Comparison of ENCODE assay signal across 10 cellular contexts in genomic region chr6:12324096-12324495, GRCh38. TPM values are rescaled to one million over a fixed set of nuclear protein-coding genes. Genes with fewer than 3 reads are reported as not detected.
DNase-seq lines count a peak whose midpoint lies in the region; ATAC-seq and TF ChIP-seq lines count a peak whose summit lies in the region.
"Had no signal": no experiment of that assay in that cellular context is flagged by ENCODE, and none has a peak within 500 bp of the region (broad histone marks: within the 10 kb centered on the region; RNA-seq: fewer than 3 reads in every experiment).

No MANE protein-coding gene starts in this region.

- no TSS peak for BruUV-seq in OCI-LY7 (replicated peaks; lab: Mats Ljungman, UMichigan)

- TF ChIP-seq POLR2A in gastrocnemius medialis (IDR thresholded peaks at IDR 0.05), result no peak

- H3K36me3 ChIP-seq in RWPE2 (ENCODE audit: low read depth) (no peaks in the 10 kb centered on the region), skeletal muscle satellite cell (ENCODE audit: insufficient read depth, low read length) (no peaks in the 10 kb centered on the region), OCI-LY7 (ENCODE audit: insufficient read depth, low read length) (no peaks in the 10 kb centered on the region), gastrocnemius medialis (no peaks in the 10 kb centered on the region)

- H3K4me2 ChIP-seq in skeletal muscle satellite cell (ENCODE audit: low read length) (peak overlapping the region; percentile 32), OCI-LY7 (ENCODE audit: low read length) (no peak overlapping the region)

- H4K20me1 ChIP-seq in OCI-LY7 (ENCODE audit: insufficient read depth, low read length), result no peaks in the 10 kb centered on the region

- no peak for TF ChIP-seq CTCF in RWPE2 (IDR thresholded peaks at IDR 0.05; ENCODE audit: poor library complexity, severe bottlenecking)
- no peak for TF ChIP-seq CTCF in fibroblast of mammary gland (conservative IDR thresholded peaks at IDR 0.05; ENCODE audit: control insufficient read depth, insufficient read depth, low read depth, low read length)
- TF ChIP-seq CTCF in OCI-LY7 (conservative IDR thresholded peaks at IDR 0.05; ENCODE audit: low read length), result no peak
- TF ChIP-seq CTCF in gastrocnemius medialis (IDR thresholded peaks at IDR 0.05 in 4 of 5, conservative IDR thresholded peaks at IDR 0.05 in 1 of 5), result no peak

- H3K4me3 ChIP-seq in RWPE2 (ENCODE audit: severe bottlenecking) (no peak overlapping the region), fibroblast of mammary gland (ENCODE audit: control insufficient read depth, low read depth, low read length) (no peak overlapping the region), skeletal muscle satellite cell (ENCODE audit: low read length) (no peak overlapping the region), OCI-LY7 (ENCODE audit: low read depth, low read length, poor library complexity, severe bottlenecking) (no peak overlapping the region), gastrocnemius medialis (no peak overlapping the region)

- peak overlapping the region; percentile 36 for H3K9ac ChIP-seq in skeletal muscle satellite cell (ENCODE audit: low read depth, low read length)

- H2AFZ ChIP-seq in OCI-LY7 (ENCODE audit: low read length), result no peak overlapping the region

- CTCF ChIA-PET in OCI-LY7 (lab: Charles Lee; ENCODE audit: unreplicated experiment), result no interaction called here

- no peaks in the 10 kb centered on the region for H3K9me2 ChIP-seq in OCI-LY7 (ENCODE audit: insufficient read depth, low read length)

- H3K27me3 ChIP-seq in RWPE2 (ENCODE audit: insufficient read depth, poor library complexity, severe bottlenecking), result no peaks in the 10 kb centered on the region
- H3K27me3 ChIP-seq in skeletal muscle satellite cell (ENCODE audit: control insufficient read depth, insufficient read depth, low read length), result no peaks in the 10 kb centered on the region
- H3K27me3 ChIP-seq in gastrocnemius medialis, result no peaks in the 10 kb centered on the region

- H3K9me3 ChIP-seq in RWPE2 (ENCODE audit: severe bottlenecking) (no peaks in the 10 kb centered on the region), skeletal muscle satellite cell (replicated peaks; ENCODE audit: low read length) (no peaks in the 10 kb centered on the region), OCI-LY7 (ENCODE audit: low read length) (no peaks in the 10 kb centered on the region), gastrocnemius medialis (no peaks in the 10 kb centered on the region)

- peak overlapping the region; percentile 99 for H3K27ac ChIP-seq in RWPE2 (ENCODE audit: poor library complexity, severe bottlenecking)
- H3K27ac ChIP-seq in OCI-LY7 (ENCODE audit: low read depth, low read length, poor library complexity, severe bottlenecking), result no peak overlapping the region
- H3K27ac ChIP-seq in gastrocnemius medialis, result no peak overlapping the region

- no peaks in the 10 kb centered on the region for H3K79me2 ChIP-seq in OCI-LY7 (ENCODE audit: insufficient read depth, low read depth, low read length)

- ATAC-seq in RWPE2 (ENCODE audit: low read depth) (peak; percentile 90), gastrocnemius medialis (no peak)

- POLR2A ChIA-PET in OCI-LY7 (lab: Charles Lee), result interaction anchor here (0.7 kb wide), 1 partner anchor 1116 kb away, joined by 5 read pairs; no protein-coding TSS in a partner anchor

- intact Hi-C loops in OCI-LY7 (cut with micrococcal nuclease; ENCODE audit: unreplicated experiment) (no loop called here), gastrocnemius medialis (cut with DNase I; ENCODE audit: low total_unique reads) (no loop called here)

- DNase-seq in HCEC 1CT (peak; percentile 79), RWPE2 (ENCODE audit: low spot score) (peak; percentile 78), fibroblast of mammary gland (ENCODE audit: low read depth) (peak; percentile 35), OCI-LY7 (ENCODE audit: low spot score) (no peak), COR-L47 (lab: John Stamatoyannopoulos, UW) (no peak), gastrocnemius medialis (no peak), NOMO-1 (lab: John Stamatoyannopoulos, UW; ENCODE audit: unreplicated experiment in 2 of 2) (no peak)
- DNase-seq: activated CD4-positive, alpha-beta memory T cell treated with anti-CD3 and anti-CD28 coated beads for 36 hours; stimulated activated CD4-positive, alpha-beta T cell treated with anti-CD3 and anti-CD28 coated beads, Interleukin-15, amount 100 ng/mL, for 24 hours had no signal

- H3K4me1 ChIP-seq in RWPE2 (ENCODE audit: insufficient read depth, poor library complexity, severe bottlenecking) (peaks cover 44% of the 10 kb centered on the region), skeletal muscle satellite cell (ENCODE audit: control insufficient read depth, insufficient read depth, low read length) (peaks cover 16% of the 10 kb centered on the region), OCI-LY7 (ENCODE audit: insufficient read depth, low read length, poor library complexity, severe bottlenecking) (no peaks in the 10 kb centered on the region), gastrocnemius medialis (no peaks in the 10 kb centered on the region)

- in situ Hi-C loops in gastrocnemius medialis (cut with MboI; ENCODE audit: low sequenced_read_pairs in 4 of 4), result loop anchor here in 1 of 4 donors (25.0 kb wide), 1 partner anchor 288 kb away; no protein-coding TSS in a partner anchor

RNA-seq across cellular contexts. Expression of gene EDN1, which starts 33.9 kb away (rescaled TPM):
- 0.22 TPM in 1 of 2 replicates, not detected in the other for total RNA-seq in skeletal muscle satellite cell (2012; rRNA removed)
- not detected in 2 replicates for total RNA-seq in OCI-LY7 (2014; rRNA removed; shearing (Covaris generic))
- not detected in 2 replicates for total RNA-seq in OCI-LY7 (2022)
- total RNA-seq in gastrocnemius medialis, result 10 to 100 TPM in 1 of 4 donors, 1 to 10 TPM in 3; 7.4 to 12.0 (median 9.3) TPM
- total RNA-seq: activated CD4-positive, alpha-beta memory T cell treated with anti-CD3 and anti-CD28 coated beads for 36 hours had no signal

Comparison
In these comparisons a context has a peak if more than half of its experiments do, and no peak if none do; other contexts are left out.
1. DNase-seq: peak in HCEC 1CT (single experiment), RWPE2 (single experiment) and fibroblast of mammary gland (single experiment); none in OCI-LY7 (single experiment), COR-L47 (single experiment), gastrocnemius medialis (0 of 2) and NOMO-1 (0 of 2).
2. RNA of gene EDN1, which starts 33.9 kb away (total RNA-seq): 7.4 to 12.0 TPM in gastrocnemius medialis; not detected in OCI-LY7; every median in the first group is over 4 times any median in the second.